ENCODE assay signal across 8 cellular contexts in genomic region chr2:189440644-189440946, GRCh38. TPM values are rescaled to one million over a fixed set of nuclear protein-coding genes. Genes with fewer than 3 reads are reported as not detected.
DNase-seq lines count a peak whose midpoint lies in the region; ATAC-seq and TF ChIP-seq lines count a peak whose summit lies in the region.

No MANE protein-coding gene starts in this region.

- peaks cover 0 to 2% (median 0%) of the 10 kb centered on the region in 7 donors for H3K9me3 Mint-ChIP-seq in CD14-positive monocyte
- H3K9me3 Mint-ChIP-seq in effector memory CD8-positive, alpha-beta T cell = no peaks in the 10 kb centered on the region
- H3K9me3 Mint-ChIP-seq in natural killer cell treated with Interleukin-12 subunit alpha and Interleukin-12 subunit beta and Interleukin-15 and Interleukin-18, amount 100 ng/mL, for 72 hours = no peaks in the 10 kb centered on the region

- no peaks in the 10 kb centered on the region for H3K36me3 Mint-ChIP-seq in CD14-positive monocyte
- H3K36me3 Mint-ChIP-seq in effector memory CD8-positive, alpha-beta T cell (ENCODE audit: insufficient read depth) = peaks cover 13% of the 10 kb centered on the region
- H3K36me3 Mint-ChIP-seq in natural killer cell treated with Interleukin-12 subunit alpha and Interleukin-12 subunit beta and Interleukin-15 and Interleukin-18, amount 100 ng/mL, for 72 hours = no peaks in the 10 kb centered on the region

- no peak for DNase-seq in CD14-positive monocyte (ENCODE audit: low spot score)
- DNase-seq in effector memory CD8-positive, alpha-beta T cell = no peak
- no peak for DNase-seq in natural killer cell treated with Interleukin-12 subunit alpha and Interleukin-12 subunit beta and Interleukin-15 and Interleukin-18, amount 100 ng/mL, for 72 hours (ENCODE audit: low spot score)
- no peak for DNase-seq in NCI-H2081 (lab: John Stamatoyannopoulos, UW)
- no peak for DNase-seq in DMS 273 treated with DMSO at 0.1 percent for 48 hours (lab: John Stamatoyannopoulos, UW)
- DNase-seq in G401 (ENCODE audit: low spot score) = no peak

- peak overlapping the region; percentile 90 for H3K9ac ChIP-seq in KMS-11

- in situ Hi-C loops in G401 (cut with HindIII; ENCODE audit: low sequenced_read_pairs) = no loop called here

- H3K27me3 Mint-ChIP-seq in CD14-positive monocyte (ENCODE audit: low read depth in 3 of 3) = peaks cover 0 to 3% (median 0%) of the 10 kb centered on the region in 3 donors
- H3K27me3 Mint-ChIP-seq in effector memory CD8-positive, alpha-beta T cell = peaks cover 0 to 5% of the 10 kb centered on the region in 2 donors
- H3K27me3 Mint-ChIP-seq in natural killer cell treated with Interleukin-12 subunit alpha and Interleukin-12 subunit beta and Interleukin-15 and Interleukin-18, amount 100 ng/mL, for 72 hours = peaks cover 0 to 11% of the 10 kb centered on the region in 2 donors

- peak overlapping the region; percentile 73 for H3K4me3 ChIP-seq in KMS-11 (IDR thresholded peaks at IDR 0.05; ENCODE audit: insufficient read depth, low read depth, low read length)

- peaks cover 43% of the 10 kb centered on the region for H3K79me2 ChIP-seq in KMS-11 (ENCODE audit: insufficient read depth, low read depth)

- no peaks in the 10 kb centered on the region; the same call in 1 of the 2 replicates for H3K36me3 ChIP-seq in KMS-11 (ENCODE audit: insufficient read depth)

- H3K4me2 ChIP-seq in KMS-11 = peak overlapping the region; percentile 80

- peaks cover 40% of the 10 kb centered on the region for H3K4me1 ChIP-seq in KMS-11 (ENCODE audit: low read depth, poor library complexity, severe bottlenecking)

- H3K4me3 Mint-ChIP-seq in CD14-positive monocyte = peak overlapping the region; percentile 98 to 99
- peak overlapping the region in 1 of 2 donors; percentile 92 for H3K4me3 Mint-ChIP-seq in effector memory CD8-positive, alpha-beta T cell
- H3K4me3 Mint-ChIP-seq in natural killer cell treated with Interleukin-12 subunit alpha and Interleukin-12 subunit beta and Interleukin-15 and Interleukin-18, amount 100 ng/mL, for 72 hours = peak overlapping the region; percentile 97

- peaks cover 15% of the 10 kb centered on the region for H3K4me1 Mint-ChIP-seq in CD14-positive monocyte
- H3K4me1 Mint-ChIP-seq in effector memory CD8-positive, alpha-beta T cell (ENCODE audit: low read depth in 2 of 2) = peaks cover 0 to 7% of the 10 kb centered on the region in 2 donors
- H3K4me1 Mint-ChIP-seq in natural killer cell treated with Interleukin-12 subunit alpha and Interleukin-12 subunit beta and Interleukin-15 and Interleukin-18, amount 100 ng/mL, for 72 hours (ENCODE audit: low read depth in 2 of 2) = peaks cover 0 to 7% of the 10 kb centered on the region in 2 donors

- peak overlapping the region; percentile 89 for H2AFZ ChIP-seq in KMS-11 (ENCODE audit: low read depth)

- H3K27me3 ChIP-seq in KMS-11 (ENCODE audit: insufficient read depth, low read depth) = no peaks in the 10 kb centered on the region

- peak overlapping the region; percentile 75 for H3K27ac ChIP-seq in KMS-11

- peak; percentile 20 for ATAC-seq in GM21576 (IDR thresholded peaks at IDR 0.05; ENCODE audit: unreplicated experiment)
- peak; percentile 14 for ATAC-seq in effector memory CD8-positive, alpha-beta T cell (replicated peaks)
- peak; percentile 31 to 50 for ATAC-seq in natural killer cell treated with Interleukin-12 subunit alpha and Interleukin-12 subunit beta and Interleukin-15 and Interleukin-18, amount 100 ng/mL, for 72 hours

- peaks cover 21% of the 10 kb centered on the region; the same call in 1 of the 2 replicates for H4K20me1 ChIP-seq in KMS-11 (ENCODE audit: insufficient read depth)

- intact Hi-C loops in CD14-positive monocyte (cut with micrococcal nuclease) = loop anchor here in 1 of 2 donors (5.0 to 10.0 kb wide), 2 partner anchors 222 to 344 kb away; partner anchors contain the start of genes ASNSD1, ORMDL1 and PMS1

- H3K27ac Mint-ChIP-seq in CD14-positive monocyte = peak overlapping the region; percentile 97 to 100 (median 99)
- H3K27ac Mint-ChIP-seq in effector memory CD8-positive, alpha-beta T cell = peak overlapping the region; percentile 96 to 99
- peak overlapping the region in 1 of 2 donors; percentile 92 for H3K27ac Mint-ChIP-seq in natural killer cell treated with Interleukin-12 subunit alpha and Interleukin-12 subunit beta and Interleukin-15 and Interleukin-18, amount 100 ng/mL, for 72 hours

- TF ChIP-seq CTCF in CD14-positive monocyte (IDR thresholded peaks at IDR 0.05) (no peak), KMS-11 (conservative IDR thresholded peaks at IDR 0.05; ENCODE audit: low read depth, low read length) (no peak)

RNA-seq across cellular contexts. Expression of gene WDR75, which starts 0.7 kb away (rescaled TPM):
- 1 to 10 TPM; 3.9 to 5.8 TPM for polyA plus RNA-seq in CD14-positive monocyte
- 10 to 100 TPM; 45.1 to 55.6 TPM for total RNA-seq in natural killer cell treated with Interleukin-12 subunit alpha and Interleukin-12 subunit beta and Interleukin-15 and Interleukin-18, amount 100 ng/mL, for 72 hours
- total RNA-seq in G401 (2014; rRNA removed; shearing (Covaris generic)) = 77.2 and 107 TPM in 2 replicates
